In the genomic region with DNA sequence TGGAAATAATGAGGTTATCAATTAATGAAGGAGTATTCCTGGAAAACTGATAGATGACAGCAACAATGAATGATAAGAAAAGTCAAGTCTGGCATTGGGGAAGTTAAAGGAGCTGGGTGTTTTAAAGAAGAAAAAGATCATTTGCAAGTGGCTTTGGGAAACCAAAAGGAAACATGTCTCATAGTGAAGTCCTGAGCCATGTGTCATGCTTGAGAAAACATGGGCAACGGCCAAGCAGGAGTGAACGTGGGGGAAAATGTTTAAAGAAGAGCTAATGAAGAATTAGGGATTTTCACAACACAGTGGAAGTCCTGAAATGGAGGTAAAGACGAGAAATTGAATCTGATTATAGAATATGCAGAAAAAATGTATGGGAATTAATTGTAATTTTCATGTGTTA, we compare ENCODE assay signal across 1 cellular context.
TF ChIP-seq lines count a peak whose summit lies in the region.

No MANE protein-coding gene starts in this region.

TF ChIP-seq in SK-N-SH treated with all-trans-retinoic acid at 6 μM for 48 hours, 23 proteins besides CTCF, POLR2A, EP300 and RAD21 (continued from another document):
- TF ChIP-seq TSHZ2 (CRISPR knock-in tag; IDR thresholded peaks at IDR 0.05) (no peak), PPARA (CRISPR knock-in tag; IDR thresholded peaks at IDR 0.05; ENCODE audit: borderline replicate concordance) (no peak), ZFP30 (CRISPR knock-in tag; IDR thresholded peaks at IDR 0.05) (no peak)
TF ChIP-seq in SK-N-SH treated with all-trans-retinoic acid at 6 μM for 48 hours: peak in this region for 0.
